ENCODE assay signal across 2 cellular contexts in the genomic region with DNA sequence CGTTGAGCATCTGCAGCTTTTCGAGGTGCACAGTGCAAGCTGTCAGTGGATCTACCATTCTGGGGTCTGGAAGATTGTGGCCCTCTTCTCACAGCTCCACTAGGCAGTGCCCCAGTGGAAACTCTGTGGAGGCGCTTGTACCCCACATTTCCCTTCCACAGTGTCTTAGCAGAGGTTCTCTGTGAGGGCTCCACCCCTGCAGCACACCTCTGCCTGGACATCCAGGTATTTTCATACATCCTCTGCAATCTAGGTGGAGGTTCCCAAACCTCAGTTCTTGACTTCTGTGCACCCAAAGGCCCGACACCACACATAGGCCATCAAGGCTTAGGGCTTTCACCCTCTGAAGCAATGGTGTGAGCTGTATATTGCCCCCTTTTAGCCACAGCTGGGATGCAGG.
TF ChIP-seq lines count a peak whose summit lies in the region.

No MANE protein-coding gene starts in this region.

TF ChIP-seq in HEK293, 187 proteins besides CTCF, POLR2A, EP300 and RAD21:
- TF ChIP-seq SETDB1 (IDR thresholded peaks at IDR 0.05; ENCODE audit: insufficient read length, low read length), result peak; percentile 77

TF ChIP-seq in GM12878, 131 proteins besides CTCF, POLR2A, EP300 and RAD21:
- peak; percentile 98 for TF ChIP-seq CBX5 (IDR thresholded peaks at IDR 0.05; ENCODE audit: low read depth)
